Comparison of ENCODE assay signal across 1 cellular context in genomic region chr9:20270176-20270575, GRCh38.
TF ChIP-seq lines count a peak whose summit lies in the region.

No MANE protein-coding gene starts in this region.

TF ChIP-seq in GM23338, 12 proteins besides CTCF, POLR2A, EP300 and RAD21 (continued from another document):
- TF ChIP-seq CREB1 (CRISPR knock-in tag; IDR thresholded peaks at IDR 0.05; ENCODE audit: low read depth): no peak
- TF ChIP-seq STAT1 (IDR thresholded peaks at IDR 0.05; ENCODE audit: unreplicated experiment): no peak
- no peak for TF ChIP-seq ETS1 (IDR thresholded peaks at IDR 0.05)
- no peak for TF ChIP-seq ZNF331 (CRISPR knock-in tag; IDR thresholded peaks at IDR 0.05; ENCODE audit: low read depth)
